ENCODE assay signal across 11 cellular contexts in genomic region chr1:21935393-21935804, GRCh38. TPM values are rescaled to one million over a fixed set of nuclear protein-coding genes. Genes with fewer than 3 reads are reported as not detected.
DNase-seq lines count a peak whose midpoint lies in the region; ATAC-seq, FAIRE-seq and TF ChIP-seq lines count a peak whose summit lies in the region.
"Had no signal": no experiment of that assay in that cellular context is flagged by ENCODE, and none has a peak within 500 bp of the region (broad histone marks: within the 10 kb centered on the region; RNA-seq: fewer than 3 reads in every experiment).

No MANE protein-coding gene starts in this region.

- peak; percentile 4; the same call in 2 of the 3 replicates for ATAC-seq in HepG2
- no peak for ATAC-seq in thoracic aorta (ENCODE audit: insufficient number of reproducible peaks, low FRiP score, low read depth)

- H3K4me1 Mint-ChIP-seq in T-helper 2 cell treated with Interferon-gamma antibody and Interleukin-4, amounts not matched to agents 5 μg/mL and 100 μg/mL, for 36 hours (ENCODE audit: low read depth) = peaks cover 7% of the 10 kb centered on the region
- H3K4me1 Mint-ChIP-seq in astrocyte (ENCODE audit: low read depth, unreplicated experiment) = peaks cover 61% of the 10 kb centered on the region

- CTCF ChIA-PET in HepG2 (lab: Yijun Ruan, JAX; ENCODE audit: low intra/inter-chr PET ratio, low total read pairs) = no interaction called here

- H3K9ac ChIP-seq in astrocyte (ENCODE audit: low read length) (peak overlapping the region; percentile 94), HepG2 (ENCODE audit: insufficient read depth, low read depth, low read length) (0 out of 2 replicates have a peak overlapping the region, but pooled peaks have one; percentile 23)

- peaks cover 75% of the 10 kb centered on the region for H3K4me1 ChIP-seq in astrocyte (ENCODE audit: insufficient read depth, low read length)
- H3K4me1 ChIP-seq in HepG2 (ENCODE audit: insufficient read depth, low read length) = peaks cover 91% of the 10 kb centered on the region
- H3K4me1 ChIP-seq in thoracic aorta (ENCODE audit: control insufficient read depth in 1 of 2, low read depth in 2 of 2) = peaks cover 44 to 83% of the 10 kb centered on the region in 2 donors

- in situ Hi-C loops in HepG2 (cut with HindIII; ENCODE audit: extremely low pct_ligation_motif_present, low pct_unique_long_range_greater_than_20kb) = no loop called here

- H3K4me3 ChIP-seq in astrocyte (ENCODE audit: insufficient read depth, low read depth, low read length) (peak overlapping the region; percentile 37), HepG2 (replicated peaks in 1 of 3; ENCODE audit: insufficient read depth in 1 of 3, low read depth in 2 of 3, low read length in 3 of 3) (peak overlapping the region in 2 of 3 experiments; percentile 78 to 88; a peak in 5 of 6 replicates), thoracic aorta (peak overlapping the region; percentile 75), WERI-Rb-1 (ENCODE audit: low read depth, low read length) (no peak overlapping the region)

- FAIRE-seq in astrocyte (lab: Jason Lieb, UNC) (no peak), HepG2 (lab: Jason Lieb, UNC) (peak; percentile 68)
- FAIRE-seq: islet of Langerhans had no signal

- no peaks in the 10 kb centered on the region for H3K36me3 ChIP-seq in astrocyte (ENCODE audit: insufficient read depth, low read length)
- H3K36me3 ChIP-seq in HepG2 (replicated peaks in 1 of 2; ENCODE audit: control insufficient read depth in 1 of 2, insufficient read depth in 2 of 2, low read length in 2 of 2) = no peaks in the 10 kb centered on the region; a peak in 1 of 5 replicates
- no peaks in the 10 kb centered on the region for H3K36me3 ChIP-seq in thoracic aorta
- no peaks in the 10 kb centered on the region for H3K36me3 ChIP-seq in WERI-Rb-1

- TF ChIP-seq POLR2A in HepG2 (IDR thresholded peaks at IDR 0.05; ENCODE audit: insufficient read depth in 1 of 2, low read depth in 2 of 2, low read length in 2 of 2) = no peak

- TF ChIP-seq EP300 in HepG2 (IDR thresholded peaks at IDR 0.05; ENCODE audit: low read depth in 2 of 2, low read length in 2 of 2) (no peak), HepG2 (CRISPR knock-in tag; IDR thresholded peaks at IDR 0.05; ENCODE audit: borderline replicate concordance) (no peak)

- H3K79me2 ChIP-seq in astrocyte (ENCODE audit: insufficient read depth, low read length) = peaks cover 64% of the 10 kb centered on the region
- peaks cover 42% of the 10 kb centered on the region for H3K79me2 ChIP-seq in HepG2 (ENCODE audit: insufficient read depth, low read length)

- no peak overlapping the region for H3K27ac Mint-ChIP-seq in T-helper 2 cell treated with Interferon-gamma antibody and Interleukin-4, amounts not matched to agents 5 μg/mL and 100 μg/mL, for 36 hours
- H3K27ac Mint-ChIP-seq in astrocyte (ENCODE audit: unreplicated experiment) = peak overlapping the region; percentile 71

- no TSS peak for BruUV-seq in HepG2 (replicated peaks; lab: Mats Ljungman, UMichigan)

- no peak for TF ChIP-seq RAD21 in HepG2 (CRISPR knock-in tag; IDR thresholded peaks at IDR 0.05)

- H3K27ac ChIP-seq in astrocyte (ENCODE audit: low read depth, low read length) = peak overlapping the region; percentile 76
- H3K27ac ChIP-seq in HepG2 (ENCODE audit: extremely low read length, insufficient read depth, low read length) = peak overlapping the region; percentile 42
- H3K27ac ChIP-seq in thoracic aorta = peak overlapping the region; percentile 95 to 99
- H3K27ac ChIP-seq in WERI-Rb-1 = no peak overlapping the region

- H4K20me1 ChIP-seq in astrocyte (ENCODE audit: insufficient read depth, low read length) = peaks cover 36% of the 10 kb centered on the region
- H4K20me1 ChIP-seq in HepG2 (ENCODE audit: insufficient read depth, low read length) = no peaks in the 10 kb centered on the region

- H3K4me3 Mint-ChIP-seq in T-helper 2 cell treated with Interferon-gamma antibody and Interleukin-4, amounts not matched to agents 5 μg/mL and 100 μg/mL, for 36 hours = peak overlapping the region; percentile 8
- peak overlapping the region; percentile 91 for H3K4me3 Mint-ChIP-seq in astrocyte (ENCODE audit: unreplicated experiment)

- H3K27me3 Mint-ChIP-seq in T-helper 2 cell treated with Interferon-gamma antibody and Interleukin-4, amounts not matched to agents 5 μg/mL and 100 μg/mL, for 36 hours (ENCODE audit: low read depth) = peaks cover 35% of the 10 kb centered on the region
- H3K27me3 Mint-ChIP-seq in astrocyte (ENCODE audit: low read depth, unreplicated experiment) = no peaks in the 10 kb centered on the region

- no peak for DNase-seq in T-helper 2 cell treated with Interferon-gamma antibody and Interleukin-4, amounts not matched to agents 5 μg/mL and 100 μg/mL, for 36 hours (ENCODE audit: low spot score)
- DNase-seq in T-helper 2 cell = no peak
- peak; percentile 70 for DNase-seq in astrocyte (ENCODE audit: low read depth)
- peak; percentile 81 for DNase-seq in HepG2 (ENCODE audit: low spot score)
- DNase-seq in thoracic aorta (ENCODE audit: low spot score) = no peak
- DNase-seq in NCI-H1436 (lab: John Stamatoyannopoulos, UW) = no peak
- DNase-seq in WERI-Rb-1 = no peak
- DNase-seq in NCI-H1694 (lab: John Stamatoyannopoulos, UW) = no peak
- DNase-seq: Karpas-422 had no signal

- TF ChIP-seq CTCF in astrocyte (IDR thresholded peaks at IDR 0.05; ENCODE audit: insufficient read depth, low read depth, low read length) (no peak), HepG2 (CRISPR knock-in tag; IDR thresholded peaks at IDR 0.05) (no peak), thoracic aorta (IDR thresholded peaks at IDR 0.05) (no peak), WERI-Rb-1 (IDR thresholded peaks at IDR 0.05; ENCODE audit: low read depth, low read length) (no peak)

- no peaks in the 10 kb centered on the region for H3K9me3 Mint-ChIP-seq in T-helper 2 cell treated with Interferon-gamma antibody and Interleukin-4, amounts not matched to agents 5 μg/mL and 100 μg/mL, for 36 hours
- no peaks in the 10 kb centered on the region for H3K9me3 Mint-ChIP-seq in astrocyte (ENCODE audit: unreplicated experiment)

- no peaks in the 10 kb centered on the region for H3K27me3 ChIP-seq in astrocyte (ENCODE audit: insufficient read depth, low read length)
- H3K27me3 ChIP-seq in HepG2 (ENCODE audit: control insufficient read depth in 1 of 2, insufficient read depth in 2 of 2, low read length in 2 of 2) = peaks cover 3 to 5% of the 10 kb centered on the region in 2 experiments; a peak in 1 of 5 replicates
- H3K27me3 ChIP-seq in thoracic aorta (replicated peaks; ENCODE audit: insufficient read depth) = no peaks in the 10 kb centered on the region
- H3K27me3 ChIP-seq in WERI-Rb-1 (ENCODE audit: insufficient read depth, low read depth, severe bottlenecking) = no peaks in the 10 kb centered on the region

- no peaks in the 10 kb centered on the region for H3K9me3 ChIP-seq in astrocyte (ENCODE audit: insufficient read depth, low read depth, low read length)
- H3K9me3 ChIP-seq in HepG2 (ENCODE audit: low read length) = no peaks in the 10 kb centered on the region
- no peaks in the 10 kb centered on the region for H3K9me3 ChIP-seq in thoracic aorta
- no peaks in the 10 kb centered on the region for H3K9me3 ChIP-seq in WERI-Rb-1 (ENCODE audit: severe bottlenecking)

- 5% methylated on average over 5 of the region's 10 CpGs for WGBS in HepG2 (ENCODE audit: low lambda C conversion rate)

- H2AFZ ChIP-seq in astrocyte (ENCODE audit: low read depth, low read length) = no peak overlapping the region
- H2AFZ ChIP-seq in HepG2 (ENCODE audit: low read length) = no peak overlapping the region

- POLR2A ChIA-PET in HepG2 (lab: Yijun Ruan, JAX) = interaction anchor here (1.3 to 10.7 kb wide), 3 partner anchors 8 to 266 kb away, joined by 5 to 105 read pairs (median 8); partner anchors contain the start of gene RAP1GAP

- H3K4me2 ChIP-seq in astrocyte (ENCODE audit: low read length) (peak overlapping the region; percentile 94), HepG2 (ENCODE audit: low read depth, low read length) (peak overlapping the region; percentile 93)

- H3K36me3 Mint-ChIP-seq in T-helper 2 cell treated with Interferon-gamma antibody and Interleukin-4, amounts not matched to agents 5 μg/mL and 100 μg/mL, for 36 hours (ENCODE audit: low read depth) = no peaks in the 10 kb centered on the region
- H3K36me3 Mint-ChIP-seq in astrocyte (ENCODE audit: low read depth, unreplicated experiment) = peaks cover 3% of the 10 kb centered on the region

- intact Hi-C loops in HepG2 (cut with micrococcal nuclease; ENCODE audit: unreplicated experiment) = no loop called here

RNA-seq across cellular contexts. Expression of gene HSPG2, which starts 1.7 kb away (rescaled TPM):
- 249 and 262 TPM in 2 replicates for total RNA-seq in astrocyte
- 5.6 and 9.1 TPM in 2 replicates for total RNA-seq in HepG2 (2016; rRNA removed; fragmentation: Illumina TruSeq; extraction: Trizol)
- 4.1 and 4.6 TPM in 2 replicates for total RNA-seq in HepG2 (2016; cell fraction: cytosol; rRNA removed; fragmentation: Illumina TruSeq; extraction: Trizol; ENCODE audit: low read depth)
- total RNA-seq in HepG2 (2016; cell fraction: insoluble cytoplasmic fraction; rRNA removed; fragmentation: Illumina TruSeq; extraction: Trizol) = 4.7 and 8.9 TPM in 2 replicates
- total RNA-seq in HepG2 (2016; cell fraction: membrane; rRNA removed; fragmentation: Illumina TruSeq; extraction: Trizol) = 5.4 and 5.7 TPM in 2 replicates
- 28.3 and 31.6 TPM in 2 replicates for total RNA-seq in HepG2 (2016; cell fraction: nucleus; rRNA removed; fragmentation: Illumina TruSeq; extraction: Trizol)
- polyA plus RNA-seq in HepG2 (2011; rRNA removed) = 10.3 and 13.1 TPM in 2 replicates
- 3.8 and 6.6 TPM in 2 replicates for polyA plus RNA-seq in HepG2 (2011; cell fraction: cytosol; rRNA removed)
- 128 and 235 TPM in 2 replicates for polyA plus RNA-seq in HepG2 (2011; cell fraction: nucleus; rRNA removed)
- polyA plus RNA-seq in HepG2 (2012) = 17.9 and 25.0 TPM in 2 replicates
- polyA plus RNA-seq in HepG2 (2016; cell fraction: cytosol; fragmentation: Illumina TruSeq; extraction: Trizol; ENCODE audit: low read depth) = 1.9 TPM in 2 replicates
- 7.0 and 9.8 TPM in 2 replicates for polyA plus RNA-seq in HepG2 (2016; cell fraction: insoluble cytoplasmic fraction; fragmentation: Illumina TruSeq; extraction: Trizol; ENCODE audit: low read depth)
- 2.8 TPM in 2 replicates for polyA plus RNA-seq in HepG2 (2016; cell fraction: membrane; fragmentation: Illumina TruSeq; extraction: Trizol; ENCODE audit: low read depth)
- polyA plus RNA-seq in HepG2 (2016; cell fraction: nucleus; fragmentation: Illumina TruSeq; extraction: Trizol; ENCODE audit: insufficient read depth, low read depth) = 78.2 and 78.5 TPM in 2 replicates
- 24.8 and 26.5 TPM in 2 replicates for polyA minus RNA-seq in HepG2 (2011; rRNA and poly(A)+ RNA removed; ENCODE audit: low replicate concordance)
- polyA minus RNA-seq in HepG2 (2011; cell fraction: cytosol; rRNA and poly(A)+ RNA removed) = 17.5 and 18.6 TPM in 2 replicates
- polyA minus RNA-seq in HepG2 (2011; cell fraction: nucleus; rRNA and poly(A)+ RNA removed) = 39.8 and 42.6 TPM in 2 replicates
- 100 to 1,000 TPM; 684 to 846 TPM for total RNA-seq in thoracic aorta

RNA-seq across cellular contexts. Expression of gene CELA3B, which starts 41.4 kb away (rescaled TPM):
- not detected in 2 replicates for total RNA-seq in astrocyte
- total RNA-seq in HepG2 (2016; rRNA removed; fragmentation: Illumina TruSeq; extraction: Trizol) = not detected in 2 replicates
- not detected in 2 replicates for total RNA-seq in HepG2 (2016; cell fraction: cytosol; rRNA removed; fragmentation: Illumina TruSeq; extraction: Trizol; ENCODE audit: low read depth)
- total RNA-seq in HepG2 (2016; cell fraction: insoluble cytoplasmic fraction; rRNA removed; fragmentation: Illumina TruSeq; extraction: Trizol) = not detected in 2 replicates
- not detected in 2 replicates for total RNA-seq in HepG2 (2016; cell fraction: membrane; rRNA removed; fragmentation: Illumina TruSeq; extraction: Trizol)
- not detected in 2 replicates for total RNA-seq in HepG2 (2016; cell fraction: nucleus; rRNA removed; fragmentation: Illumina TruSeq; extraction: Trizol)
- polyA plus RNA-seq in HepG2 (2011; rRNA removed) = 0.34 TPM in 1 of 2 replicates, not detected in the other
- 0.06 TPM in 1 of 2 replicates, not detected in the other for polyA plus RNA-seq in HepG2 (2011; cell fraction: cytosol; rRNA removed)
- polyA plus RNA-seq in HepG2 (2011; cell fraction: nucleus; rRNA removed) = 0.21 TPM in 1 of 2 replicates, not detected in the other
- 0.24 TPM in 1 of 2 replicates, not detected in the other for polyA plus RNA-seq in HepG2 (2012)
- not detected in 2 replicates for polyA plus RNA-seq in HepG2 (2016; cell fraction: cytosol; fragmentation: Illumina TruSeq; extraction: Trizol; ENCODE audit: low read depth)
- polyA plus RNA-seq in HepG2 (2016; cell fraction: insoluble cytoplasmic fraction; fragmentation: Illumina TruSeq; extraction: Trizol; ENCODE audit: low read depth) = not detected in 2 replicates
- not detected in 2 replicates for polyA plus RNA-seq in HepG2 (2016; cell fraction: membrane; fragmentation: Illumina TruSeq; extraction: Trizol; ENCODE audit: low read depth)
- polyA plus RNA-seq in HepG2 (2016; cell fraction: nucleus; fragmentation: Illumina TruSeq; extraction: Trizol; ENCODE audit: insufficient read depth, low read depth) = not detected in 2 replicates
- 0.20 TPM in 1 of 2 replicates, not detected in the other for polyA minus RNA-seq in HepG2 (2011; rRNA and poly(A)+ RNA removed; ENCODE audit: low replicate concordance)
- not detected in 2 replicates for polyA minus RNA-seq in HepG2 (2011; cell fraction: cytosol; rRNA and poly(A)+ RNA removed)
- 0.52 and 1.2 TPM in 2 replicates for polyA minus RNA-seq in HepG2 (2011; cell fraction: nucleus; rRNA and poly(A)+ RNA removed)
- total RNA-seq in thoracic aorta = 1 to 10 TPM in 1 of 2 donors, not detected in 1; 2.0 TPM
- total RNA-seq: A673 had no signal

Comparison
In these comparisons a context has a peak if more than half of its experiments do, and no peak if none do; other contexts are left out.
1. DNase-seq: peak in astrocyte (single experiment) and HepG2 (single experiment); none in T-helper 2 cell treated with Interferon-gamma antibody and Interleukin-4, amounts not matched to agents 5 μg/mL and 100 μg/mL, for 36 hours (single experiment), T-helper 2 cell (0 of 5), thoracic aorta (single experiment), NCI-H1436 (single experiment), WERI-Rb-1 (single experiment) and NCI-H1694 (single experiment).